ENCODE assay signal across 26 cellular contexts in the genomic region with DNA sequence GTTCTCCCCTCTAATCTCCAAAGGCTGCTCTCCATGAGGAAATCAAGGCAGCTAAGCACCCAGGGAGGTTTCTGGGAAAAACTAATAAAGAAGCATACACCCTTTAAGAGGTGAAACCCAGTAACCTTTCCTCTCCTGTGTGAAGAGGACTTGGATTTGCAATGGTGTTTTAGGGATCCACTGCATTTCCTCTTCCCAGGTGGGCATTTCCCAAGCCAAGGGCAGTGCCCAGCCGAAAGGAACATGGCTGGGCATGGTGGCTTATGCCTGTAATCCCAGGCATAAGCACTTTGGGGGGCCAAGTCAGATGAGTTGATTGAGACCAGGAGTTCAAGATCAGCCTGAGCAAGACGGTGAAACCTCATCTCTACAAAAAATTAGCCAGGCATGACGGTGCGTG.
"Had no signal": no experiment of that assay in that cellular context is flagged by ENCODE, and none has a peak within 500 bp of the region (broad histone marks: within the 10 kb centered on the region; RNA-seq: fewer than 3 reads in every experiment).

No MANE protein-coding gene starts in this region.

- H3K4me3 ChIP-seq: neural progenitor cell, pancreas, prostate gland, right lobe of liver, sigmoid colon, stomach, thoracic aorta, thyroid gland, tibial nerve, upper lobe of left lung, vagina had no signal

- H3K4me1 Mint-ChIP-seq: stimulated activated effector memory CD8-positive, alpha-beta T cell treated with anti-CD3 and anti-CD28 coated beads, Interleukin-12 subunit alpha, Interleukin-12 subunit beta, amount 100 ng/mL, for 72 hours; stimulated activated naive B cell treated with anti-CD40 and anti-IgM and Interleukin-4, amounts not matched to agents 10 μg/mL and 1 μg/mL and 100 μg/mL, for 72 hours had no signal

- H3K36me3 Mint-ChIP-seq: natural killer cell treated with Interleukin-12 subunit alpha and Interleukin-12 subunit beta and Interleukin-15 and Interleukin-18, amount 100 ng/mL, for 72 hours; stimulated activated effector memory CD8-positive, alpha-beta T cell treated with anti-CD3 and anti-CD28 coated beads, Interleukin-12 subunit alpha, Interleukin-12 subunit beta, amount 100 ng/mL, for 72 hours; stimulated activated naive B cell treated with anti-CD40 and anti-IgM and Interleukin-4, amounts not matched to agents 10 μg/mL and 1 μg/mL and 100 μg/mL, for 72 hours had no signal

- H3K27ac Mint-ChIP-seq: natural killer cell treated with Interleukin-12 subunit alpha and Interleukin-12 subunit beta and Interleukin-15 and Interleukin-18, amount 100 ng/mL, for 72 hours; neural progenitor cell; stimulated activated effector memory CD8-positive, alpha-beta T cell treated with anti-CD3 and anti-CD28 coated beads, Interleukin-12 subunit alpha, Interleukin-12 subunit beta, amount 100 ng/mL, for 72 hours; stimulated activated naive B cell treated with anti-CD40 and anti-IgM and Interleukin-4, amounts not matched to agents 10 μg/mL and 1 μg/mL and 100 μg/mL, for 72 hours; stimulated activated naive CD8-positive, alpha-beta T cell treated with anti-CD3 and anti-CD28 coated beads, Interleukin-15, Interleukin-2, amounts not matched to agents 100 ng/mL and 50 ng/mL, for 24 hours had no signal

- H3K4me1 ChIP-seq: pancreas, prostate gland, right lobe of liver, sigmoid colon, stomach, thyroid gland, tibial nerve, vagina had no signal

- H3K27ac ChIP-seq: neural progenitor cell, pancreas, prostate gland, right lobe of liver, sigmoid colon, stomach, thoracic aorta, thyroid gland, tibial nerve, upper lobe of left lung, vagina had no signal

- H3K4me2 ChIP-seq: neural progenitor cell had no signal

- H3K27me3 ChIP-seq: neural progenitor cell, right lobe of liver, thyroid gland, upper lobe of left lung, vagina had no signal

- H3K4me3 Mint-ChIP-seq: naive thymus-derived CD8-positive, alpha-beta T cell; natural killer cell treated with Interleukin-12 subunit alpha and Interleukin-12 subunit beta and Interleukin-15 and Interleukin-18, amount 100 ng/mL, for 72 hours; neural progenitor cell; stimulated activated effector memory CD8-positive, alpha-beta T cell treated with anti-CD3 and anti-CD28 coated beads, Interleukin-12 subunit alpha, Interleukin-12 subunit beta, amount 100 ng/mL, for 72 hours; stimulated activated naive B cell treated with anti-CD40 and anti-IgM and Interleukin-4, amounts not matched to agents 10 μg/mL and 1 μg/mL and 100 μg/mL, for 72 hours; stimulated activated naive CD8-positive, alpha-beta T cell treated with anti-CD3 and anti-CD28 coated beads, Interleukin-15, Interleukin-2, amounts not matched to agents 100 ng/mL and 50 ng/mL, for 24 hours had no signal

- DNase-seq: naive thymus-derived CD8-positive, alpha-beta T cell; occipital lobe; pancreas; right cardiac atrium; small intestine; stimulated activated CD4-positive, alpha-beta T cell treated with anti-CD3 and anti-CD28 coated beads, Interleukin-15, amount 100 ng/mL, for 24 hours; stimulated activated CD4-positive, alpha-beta T cell treated with anti-CD3 and anti-CD28 coated beads, Interleukin-2, amount 100 ng/mL, for 24 hours; stimulated activated CD4-positive, alpha-beta T cell treated with anti-CD3 and anti-CD28 coated beads, Interleukin-2, amount 100 ng/mL, for 48 hours; stimulated activated CD4-positive, alpha-beta T cell treated with anti-CD3 and anti-CD28 coated beads, Interleukin-4, amount 100 ng/mL, for 24 hours; stimulated activated naive B cell treated with anti-CD40 and anti-IgM and Interleukin-4, amounts not matched to agents 10 μg/mL and 1 μg/mL and 100 μg/mL, for 72 hours; stimulated activated naive CD4-positive, alpha-beta T cell treated with Interleukin-2 at 50 U/mL for 16 hours; stomach; thyroid gland; trophoblast cell; upper lobe of left lung had no signal

- H3K36me3 ChIP-seq: neural progenitor cell, pancreas, prostate gland, right lobe of liver, sigmoid colon, stomach, thoracic aorta, thyroid gland, tibial nerve, upper lobe of left lung, vagina had no signal

- H3K9ac ChIP-seq: neural progenitor cell had no signal

- H3K9me3 Mint-ChIP-seq: naive thymus-derived CD8-positive, alpha-beta T cell; natural killer cell treated with Interleukin-12 subunit alpha and Interleukin-12 subunit beta and Interleukin-15 and Interleukin-18, amount 100 ng/mL, for 72 hours; stimulated activated effector memory CD8-positive, alpha-beta T cell treated with anti-CD3 and anti-CD28 coated beads, Interleukin-12 subunit alpha, Interleukin-12 subunit beta, amount 100 ng/mL, for 72 hours; stimulated activated naive B cell treated with anti-CD40 and anti-IgM and Interleukin-4, amounts not matched to agents 10 μg/mL and 1 μg/mL and 100 μg/mL, for 72 hours; stimulated activated naive CD8-positive, alpha-beta T cell treated with anti-CD3 and anti-CD28 coated beads, Interleukin-15, Interleukin-2, amounts not matched to agents 100 ng/mL and 50 ng/mL, for 24 hours had no signal

- H3K9me3 ChIP-seq: pancreas, prostate gland, right lobe of liver, sigmoid colon, thoracic aorta, thyroid gland, tibial nerve, upper lobe of left lung, vagina had no signal

- ATAC-seq: naive thymus-derived CD8-positive, alpha-beta T cell; natural killer cell treated with Interleukin-12 subunit alpha and Interleukin-12 subunit beta and Interleukin-15 and Interleukin-18, amount 100 ng/mL, for 72 hours; pancreas; right cardiac atrium; right lobe of liver; stimulated activated effector memory CD8-positive, alpha-beta T cell treated with anti-CD3 and anti-CD28 coated beads, Interleukin-12 subunit alpha, Interleukin-12 subunit beta, amount 100 ng/mL, for 72 hours; stimulated activated naive B cell treated with anti-CD40 and anti-IgM and Interleukin-4, amounts not matched to agents 10 μg/mL and 1 μg/mL and 100 μg/mL, for 72 hours had no signal

- FAIRE-seq: pancreas, small intestine, urothelium cell line had no signal
